Comparison of ENCODE assay signal across 8 cellular contexts in genomic region chr7:97064972-97065587, GRCh38.
A peak's percentile ranks its signal among the peaks of the same experiment; 100 is the strongest.
DNase-seq lines count a peak whose midpoint lies in the region; ATAC-seq, FAIRE-seq and TF ChIP-seq lines count a peak whose summit lies in the region.

No MANE protein-coding gene starts in this region.

- no peak overlapping the region for H3K27ac Mint-ChIP-seq in nephron

- FAIRE-seq in A204.1 (lab: Jason Lieb, UNC): peak; percentile 95

- TF ChIP-seq CTCF in nephron (IDR thresholded peaks at IDR 0.05; ENCODE audit: unreplicated experiment in 3 of 3): peak; percentile 65 to 70 (median 69)

- no peaks in the 10 kb centered on the region for H3K27me3 Mint-ChIP-seq in nephron (ENCODE audit: low read depth)

- DNase-seq in GM04503 (ENCODE audit: low read depth): peak; percentile 11
- peak; percentile 71 for DNase-seq in NCI-H1105 treated with DMSO at 0.1 percent for 48 hours (lab: John Stamatoyannopoulos, UW)
- peak; percentile 30 for DNase-seq in fibroblast of gingiva (ENCODE audit: low read depth)

- no peaks in the 10 kb centered on the region for H3K36me3 Mint-ChIP-seq in nephron (ENCODE audit: low read depth)

- H3K9me3 Mint-ChIP-seq in nephron: peaks cover 7% of the 10 kb centered on the region

- ATAC-seq in HG02571 (IDR thresholded peaks at IDR 0.05; ENCODE audit: unreplicated experiment) (peak; percentile 71), SK-N-SH treated with all-trans-retinoic acid at 6 μM for 48 hours (peak; percentile 100), HG02938 (IDR thresholded peaks at IDR 0.05; ENCODE audit: unreplicated experiment) (no peak)

- H3K4me1 Mint-ChIP-seq in nephron: no peaks in the 10 kb centered on the region

- H3K4me3 Mint-ChIP-seq in nephron: no peak overlapping the region

TF ChIP-seq in SK-N-SH treated with all-trans-retinoic acid at 6 μM for 48 hours, 23 proteins besides CTCF, POLR2A, EP300 and RAD21:
- TF ChIP-seq ARNTL (CRISPR knock-in tag; IDR thresholded peaks at IDR 0.05; ENCODE audit: borderline replicate concordance, low read depth): no peak
- no peak for TF ChIP-seq ZC3H10 (CRISPR knock-in tag; IDR thresholded peaks at IDR 0.05)
- no peak for TF ChIP-seq ZNF565 (CRISPR knock-in tag; conservative IDR thresholded peaks at IDR 0.05; ENCODE audit: low read depth)
- TF ChIP-seq ESRRG (CRISPR knock-in tag; IDR thresholded peaks at IDR 0.05): no peak
- no peak for TF ChIP-seq ISL1 (CRISPR knock-in tag; IDR thresholded peaks at IDR 0.05)
- TF ChIP-seq RARB (CRISPR knock-in tag; IDR thresholded peaks at IDR 0.05): no peak
- no peak for TF ChIP-seq ZFP3 (CRISPR knock-in tag; IDR thresholded peaks at IDR 0.05)
- no peak for TF ChIP-seq ZFP30 (CRISPR knock-in tag; IDR thresholded peaks at IDR 0.05)
- no peak for TF ChIP-seq SNAI2 (CRISPR knock-in tag; IDR thresholded peaks at IDR 0.05)
- no peak for TF ChIP-seq TOX (CRISPR knock-in tag; IDR thresholded peaks at IDR 0.05; ENCODE audit: borderline replicate concordance)
- no peak for TF ChIP-seq PPARA (CRISPR knock-in tag; IDR thresholded peaks at IDR 0.05; ENCODE audit: borderline replicate concordance)
- no peak for TF ChIP-seq TCF4 (CRISPR knock-in tag; IDR thresholded peaks at IDR 0.05; ENCODE audit: borderline replicate concordance)

Comparison
In these comparisons a context has a peak if more than half of its experiments do, and no peak if none do; other contexts are left out.
1. DNase-seq: peak in every context shown above with its lines; median percentile 71 in NCI-H1105 treated with DMSO at 0.1 percent for 48 hours; 30 in fibroblast of gingiva; 11 in GM04503.